Comparison of ENCODE assay signal across 15 cellular contexts in genomic region chr12:82124711-82125110, GRCh38.
DNase-seq lines count a peak whose midpoint lies in the region; ATAC-seq and TF ChIP-seq lines count a peak whose summit lies in the region.
"Had no signal": no experiment of that assay in that cellular context is flagged by ENCODE, and none has a peak within 500 bp of the region (broad histone marks: within the 10 kb centered on the region; RNA-seq: fewer than 3 reads in every experiment).

No MANE protein-coding gene starts in this region.

- H3K4me3 ChIP-seq in fibroblast of the aortic adventitia (ENCODE audit: low read depth, low read length) (no peak overlapping the region), retinal pigment epithelial cell (ENCODE audit: low read length) (no peak overlapping the region), adrenal gland (no peak overlapping the region)

- TF ChIP-seq CTCF in fibroblast of the aortic adventitia (IDR thresholded peaks at IDR 0.05; ENCODE audit: insufficient read depth, low read length) (no peak), retinal pigment epithelial cell (conservative IDR thresholded peaks at IDR 0.05; ENCODE audit: low read depth, low read length) (no peak), adrenal gland (IDR thresholded peaks at IDR 0.05) (no peak)

- no peak overlapping the region for H3K27ac ChIP-seq in adrenal gland

- WGBS in adrenal gland, 4 donors: 52 to 72% (median 61%) methylated on average over 2 of the region's 2 CpGs

- no peaks in the 10 kb centered on the region for H3K27me3 ChIP-seq in adrenal gland

- H3K4me1 ChIP-seq in adrenal gland (replicated peaks in 1 of 2): no peaks in the 10 kb centered on the region

- ATAC-seq in HG03571 (IDR thresholded peaks at IDR 0.05; ENCODE audit: unreplicated experiment): no peak
- ATAC-seq: activated naive CD8-positive, alpha-beta T cell treated with anti-CD3 and anti-CD28 coated beads, Interleukin-2, amount 50 U/mL, for 24 hours had no signal

- intact Hi-C loops in adrenal gland (cut with DNase I): no loop called here

- H3K9me3 ChIP-seq in adrenal gland (replicated peaks in 1 of 3): no peaks in the 10 kb centered on the region

- TF ChIP-seq POLR2A in adrenal gland (IDR thresholded peaks at IDR 0.05): no peak

- DNase-seq in HS-5 (ENCODE audit: low read depth) (peak; percentile 75), amniotic stem cell (lab: John Stamatoyannopoulos, UW) (peak; percentile 3), fibroblast of the aortic adventitia (ENCODE audit: low read depth) (peak; percentile 38), retinal pigment epithelial cell (ENCODE audit: low read depth) (peak; percentile 96), adrenal gland (no peak)
- no peak for DNase-seq in activated CD4-positive, alpha-beta T cell treated with anti-CD3 and anti-CD28 coated beads, Interleukin-2, amount 50 U/mL, for 48 hours
- DNase-seq: activated CD4-positive, alpha-beta T cell treated with anti-CD3 and anti-CD28 coated beads, Interleukin-2, amount 50 U/mL, for 1 hour; activated naive CD8-positive, alpha-beta T cell treated with anti-CD3 and anti-CD28 coated beads, Interleukin-2, amount 50 U/mL, for 24 hours; activated T-cell treated with anti-CD3 and anti-CD28 coated beads, Interleukin-2, amount 50 U/mL, for 48 hours; H9; immature natural killer cell; NCI-H1417; small intestine; stimulated activated naive CD4-positive, alpha-beta T cell treated with Interleukin-2 at 50 U/mL for 16 hours had no signal

- no peaks in the 10 kb centered on the region for H3K36me3 ChIP-seq in adrenal gland (replicated peaks in 1 of 2)

Comparison
In these comparisons a context has a peak if more than half of its experiments do, and no peak if none do; other contexts are left out.
1. DNase-seq: peak in HS-5 (single experiment), amniotic stem cell (single experiment), fibroblast of the aortic adventitia (single experiment) and retinal pigment epithelial cell (single experiment); none in adrenal gland (0 of 7) and activated CD4-positive, alpha-beta T cell treated with anti-CD3 and anti-CD28 coated beads, Interleukin-2, amount 50 U/mL, for 48 hours (0 of 2).